1 cellular context compared by ENCODE assay signal in genomic region chr5:179265529-179266290, GRCh38.
TF ChIP-seq lines count a peak whose summit lies in the region.

No MANE protein-coding gene starts in this region.

TF ChIP-seq in HepG2, 621 proteins besides CTCF, POLR2A, EP300 and RAD21 (continued from another document and continues in another):
- TF ChIP-seq CSRNP1 (CRISPR knock-in tag; IDR thresholded peaks at IDR 0.05) (0 out of 2 replicates have a peak, but pooled peaks have one; percentile 58), SOX13 (IDR thresholded peaks at IDR 0.05) (no peak), SOX13 (CRISPR knock-in tag; conservative IDR thresholded peaks at IDR 0.05 in 1 of 2, IDR thresholded peaks at IDR 0.05 in 1 of 2) (no peak), SNAI1 (CRISPR knock-in tag; IDR thresholded peaks at IDR 0.05; ENCODE audit: borderline replicate concordance) (peak; percentile 57), ZNF768 (CRISPR knock-in tag; IDR thresholded peaks at IDR 0.05) (no peak), KLF12 (CRISPR knock-in tag; IDR thresholded peaks at IDR 0.05; ENCODE audit: borderline replicate concordance) (peak; percentile 41; the same call in 1 of the 2 replicates), HDAC1 (CRISPR knock-in tag; IDR thresholded peaks at IDR 0.05) (peak; percentile 51; the same call in 1 of the 2 replicates), ZNF687 (CRISPR knock-in tag; IDR thresholded peaks at IDR 0.05) (peak; percentile 84), ZFP1 (CRISPR knock-in tag; IDR thresholded peaks at IDR 0.05) (no peak), ZNF574 (CRISPR knock-in tag; IDR thresholded peaks at IDR 0.05) (no peak), MED1 (CRISPR knock-in tag; IDR thresholded peaks at IDR 0.05) (peak; percentile 42; the same call in 1 of the 2 replicates), ZNF414 (CRISPR knock-in tag; IDR thresholded peaks at IDR 0.05) (peak; percentile 77; the same call in 1 of the 2 replicates), ZNF512 (CRISPR knock-in tag; IDR thresholded peaks at IDR 0.05) (no peak), ZNF670 (CRISPR knock-in tag; IDR thresholded peaks at IDR 0.05; ENCODE audit: borderline replicate concordance) (peak; percentile 30; the same call in 1 of the 2 replicates), FOSL2 (CRISPR knock-in tag; IDR thresholded peaks at IDR 0.05) (peak; percentile 22; the same call in 1 of the 2 replicates), TRIM24 (CRISPR knock-in tag; IDR thresholded peaks at IDR 0.05) (no peak), TBX2 (CRISPR knock-in tag; IDR thresholded peaks at IDR 0.05; ENCODE audit: borderline replicate concordance) (peak; percentile 60), ZNF546 (CRISPR knock-in tag; conservative IDR thresholded peaks at IDR 0.05) (0 out of 2 replicates have a peak, but pooled peaks have one; percentile 72), ZNF326 (CRISPR knock-in tag; IDR thresholded peaks at IDR 0.05; ENCODE audit: borderline replicate concordance) (no peak), ZNF441 (CRISPR knock-in tag; IDR thresholded peaks at IDR 0.05; ENCODE audit: borderline replicate concordance) (0 out of 2 replicates have a peak, but pooled peaks have one; percentile 10), ZNF256 (CRISPR knock-in tag; conservative IDR thresholded peaks at IDR 0.05) (peak; percentile 75; the same call in 1 of the 2 replicates), ZBTB33 (CRISPR knock-in tag; IDR thresholded peaks at IDR 0.05) (no peak), HNF4A (CRISPR knock-in tag; IDR thresholded peaks at IDR 0.05) (0 out of 2 replicates have a peak, but pooled peaks have one; percentile 15), ZNF780A (CRISPR knock-in tag; IDR thresholded peaks at IDR 0.05) (no peak), MAFK (conservative IDR thresholded peaks at IDR 0.05 in 1 of 2, IDR thresholded peaks at IDR 0.05 in 1 of 2; ENCODE audit: low read length in 2 of 2) (no peak), ZNF564 (CRISPR knock-in tag; IDR thresholded peaks at IDR 0.05) (0 out of 2 replicates have a peak, but pooled peaks have one; percentile 26), ZFP90 (CRISPR knock-in tag; IDR thresholded peaks at IDR 0.05; ENCODE audit: borderline replicate concordance) (peak; percentile 27; the same call in 1 of the 2 replicates), IRX3 (CRISPR knock-in tag; IDR thresholded peaks at IDR 0.05; ENCODE audit: borderline replicate concordance, low read depth) (peak; percentile 38; the same call in 1 of the 2 replicates), ZSCAN12 (CRISPR knock-in tag; IDR thresholded peaks at IDR 0.05) (0 out of 2 replicates have a peak, but pooled peaks have one; percentile 51), HIVEP1 (CRISPR knock-in tag; IDR thresholded peaks at IDR 0.05) (peak; percentile 39; the same call in 1 of the 2 replicates), ZNF777 (CRISPR knock-in tag; IDR thresholded peaks at IDR 0.05) (peak; percentile 53), SNAPC4 (CRISPR knock-in tag; IDR thresholded peaks at IDR 0.05) (peak; percentile 53; the same call in 1 of the 2 replicates), CEBPG (CRISPR knock-in tag; IDR thresholded peaks at IDR 0.05) (peak; percentile 80), TEF (CRISPR knock-in tag; IDR thresholded peaks at IDR 0.05) (no peak), RXRA (CRISPR knock-in tag; IDR thresholded peaks at IDR 0.05) (0 out of 2 replicates have a peak, but pooled peaks have one; percentile 59), REPIN1 (CRISPR knock-in tag; IDR thresholded peaks at IDR 0.05; ENCODE audit: borderline replicate concordance, low read depth) (peak; percentile 45; the same call in 1 of the 2 replicates), ZFP36L1 (CRISPR knock-in tag; IDR thresholded peaks at IDR 0.05) (peak; percentile 49; the same call in 1 of the 2 replicates)
